8 cellular contexts compared by ENCODE assay signal in genomic region chr18:67199993-67200617, GRCh38.
DNase-seq lines count a peak whose midpoint lies in the region; FAIRE-seq and TF ChIP-seq lines count a peak whose summit lies in the region.

No MANE protein-coding gene starts in this region.

- H3K9me2 ChIP-seq in Loucy (replicated peaks; ENCODE audit: low read depth, low read length), result no peaks in the 10 kb centered on the region

- H3K36me3 Mint-ChIP-seq in HFFc6 (ENCODE audit: low read depth) (no peaks in the 10 kb centered on the region), osteocyte (ENCODE audit: unreplicated experiment) (no peaks in the 10 kb centered on the region)

- DNase-seq in GM12865 (ENCODE audit: low read depth), result peak; percentile 68
- peak; percentile 47 for DNase-seq in HFFc6
- DNase-seq in RPMI8226, result peak; percentile 66
- peak; percentile 47 for DNase-seq in fibroblast of gingiva (ENCODE audit: low read depth)
- DNase-seq in osteocyte (ENCODE audit: extremely low spot score, unreplicated experiment), result no peak
- DNase-seq in T-helper 9 cell, result no peak

- H3K4me1 Mint-ChIP-seq in HFFc6 (ENCODE audit: low read depth) (peaks cover 5% of the 10 kb centered on the region; the same call in 1 of the 2 replicates), osteocyte (ENCODE audit: unreplicated experiment) (no peaks in the 10 kb centered on the region)

- H3K27me3 ChIP-seq in Loucy (ENCODE audit: insufficient read depth, low read length, poor library complexity, severe bottlenecking), result no peaks in the 10 kb centered on the region

- H3K9me3 Mint-ChIP-seq in HFFc6 (no peaks in the 10 kb centered on the region), osteocyte (ENCODE audit: unreplicated experiment) (no peaks in the 10 kb centered on the region)

- H3K79me2 ChIP-seq in Loucy (ENCODE audit: insufficient read depth, low read length), result no peaks in the 10 kb centered on the region

- no peak overlapping the region for H3K9ac ChIP-seq in Loucy (ENCODE audit: low read depth, low read length, poor library complexity, severe bottlenecking)

- H2AFZ ChIP-seq in Loucy (ENCODE audit: low read length), result peak overlapping the region; percentile 75

- H3K36me3 ChIP-seq in Loucy (ENCODE audit: insufficient read depth, low read length), result no peaks in the 10 kb centered on the region

- no peak overlapping the region for H3K4me3 ChIP-seq in GM12865 (ENCODE audit: low read depth, low read length)
- H3K4me3 ChIP-seq in Loucy (ENCODE audit: low read length, poor library complexity, severe bottlenecking), result no peak overlapping the region

- no peaks in the 10 kb centered on the region for H3F3A ChIP-seq in Loucy (ENCODE audit: low read depth)

- no peaks in the 10 kb centered on the region for H4K20me1 ChIP-seq in Loucy (ENCODE audit: insufficient read depth, low read length, poor library complexity, severe bottlenecking)

- no peaks in the 10 kb centered on the region for H3K9me3 ChIP-seq in Loucy (ENCODE audit: insufficient read depth, low read depth, low read length)

- H3K27me3 Mint-ChIP-seq in HFFc6 (ENCODE audit: insufficient read depth) (no peaks in the 10 kb centered on the region), osteocyte (ENCODE audit: unreplicated experiment) (peaks cover 29% of the 10 kb centered on the region)

- peak; percentile 52 for TF ChIP-seq CTCF in GM12865 (IDR thresholded peaks at IDR 0.05; ENCODE audit: insufficient read depth, low read depth, low read length, missing control alignments)
- TF ChIP-seq CTCF in HFFc6 (IDR thresholded peaks at IDR 0.05), result peak; percentile 82
- peak; percentile 77 for TF ChIP-seq CTCF in Loucy (conservative IDR thresholded peaks at IDR 0.05; ENCODE audit: low read length)
- TF ChIP-seq CTCF in osteocyte (IDR thresholded peaks at IDR 0.05), result peak; percentile 74

- peak; percentile 98 for FAIRE-seq in A204.1 (lab: Jason Lieb, UNC)

- H3K4me1 ChIP-seq in Loucy (ENCODE audit: insufficient read depth, low read length, poor library complexity, severe bottlenecking), result no peaks in the 10 kb centered on the region

- H3K27ac Mint-ChIP-seq in HFFc6 (no peak overlapping the region), osteocyte (ENCODE audit: unreplicated experiment) (no peak overlapping the region)

- H3K4me2 ChIP-seq in Loucy (ENCODE audit: low read depth, low read length, poor library complexity, severe bottlenecking), result no peak overlapping the region

- H3K4me3 Mint-ChIP-seq in HFFc6 (0 out of 2 replicates have a peak overlapping the region, but pooled peaks have one; percentile 18), osteocyte (ENCODE audit: unreplicated experiment) (no peak overlapping the region)

Comparison
In these comparisons a context has a peak if more than half of its experiments do, and no peak if none do; other contexts are left out.
1. DNase-seq: peak in GM12865 (single experiment), HFFc6 (single experiment), RPMI8226 (single experiment) and fibroblast of gingiva (single experiment); none in osteocyte (single experiment) and T-helper 9 cell (single experiment).
2. Peak in every context shown above with its lines, with median percentiles within 50 percentile points of each other: CTCF ChIP-seq.